Comparison of ENCODE assay signal across 8 cellular contexts in genomic region chr18:50009772-50010171, GRCh38.
A peak's percentile ranks its signal among the peaks of the same experiment; 100 is the strongest.
DNase-seq lines count a peak whose midpoint lies in the region; ATAC-seq lines count a peak whose summit lies in the region.

No MANE protein-coding gene starts in this region.

- no peak overlapping the region for H3K27ac ChIP-seq in CD4-positive, alpha-beta memory T cell (ENCODE audit: low read depth, low read length)

- POLR2A ChIA-PET in CD4-positive, alpha-beta memory T cell (lab: Charles Lee; ENCODE audit: partially characterized antibody) = no interaction called here

- H3K36me3 Mint-ChIP-seq in CD4-positive, alpha-beta memory T cell = no peaks in the 10 kb centered on the region
- H3K36me3 Mint-ChIP-seq in activated T-cell treated with anti-CD3 and anti-CD28 coated beads, Interleukin-2, amount 50 U/mL, for 72 hours (ENCODE audit: insufficient read depth in 2 of 2) = no peaks in the 10 kb centered on the region

- H3K27me3 Mint-ChIP-seq in CD4-positive, alpha-beta memory T cell = no peaks in the 10 kb centered on the region
- H3K27me3 Mint-ChIP-seq in activated T-cell treated with anti-CD3 and anti-CD28 coated beads, Interleukin-2, amount 50 U/mL, for 72 hours (ENCODE audit: low read depth) = peaks cover 10% of the 10 kb centered on the region

- no peaks in the 10 kb centered on the region for H3K4me1 Mint-ChIP-seq in CD4-positive, alpha-beta memory T cell
- H3K4me1 Mint-ChIP-seq in activated T-cell treated with anti-CD3 and anti-CD28 coated beads, Interleukin-2, amount 50 U/mL, for 72 hours (ENCODE audit: low read depth) = no peaks in the 10 kb centered on the region

- H3K9me3 Mint-ChIP-seq in CD4-positive, alpha-beta memory T cell = no peaks in the 10 kb centered on the region
- H3K9me3 Mint-ChIP-seq in activated T-cell treated with anti-CD3 and anti-CD28 coated beads, Interleukin-2, amount 50 U/mL, for 72 hours = no peaks in the 10 kb centered on the region

- no peaks in the 10 kb centered on the region for H3K27me3 ChIP-seq in CD4-positive, alpha-beta memory T cell (ENCODE audit: insufficient read depth, low read length)

- H3K36me3 ChIP-seq in CD4-positive, alpha-beta memory T cell (ENCODE audit: insufficient read depth, low read length) = no peaks in the 10 kb centered on the region

- H3K9me3 ChIP-seq in CD4-positive, alpha-beta memory T cell (ENCODE audit: control insufficient read depth in 1 of 2, low read length in 2 of 2) = no peaks in the 10 kb centered on the region

- H3K4me1 ChIP-seq in CD4-positive, alpha-beta memory T cell (ENCODE audit: insufficient read depth, low read length) = no peaks in the 10 kb centered on the region

- CTCF ChIA-PET in CD4-positive, alpha-beta memory T cell (lab: Charles Lee; ENCODE audit: partially characterized antibody) = interaction anchor here (1.5 kb wide), 1 partner anchor 348 kb away, joined by 13 read pairs; no protein-coding TSS in a partner anchor

- no peak overlapping the region for H3K27ac Mint-ChIP-seq in CD4-positive, alpha-beta memory T cell
- H3K27ac Mint-ChIP-seq in activated T-cell treated with anti-CD3 and anti-CD28 coated beads, Interleukin-2, amount 50 U/mL, for 72 hours = no peak overlapping the region

- ATAC-seq in GM19438 (IDR thresholded peaks at IDR 0.05; ENCODE audit: low read depth, unreplicated experiment) (peak; percentile 66), GM21360 (IDR thresholded peaks at IDR 0.05; ENCODE audit: unreplicated experiment) (no peak)
- peak; percentile 86 to 87 for ATAC-seq in activated T-cell treated with anti-CD3 and anti-CD28 coated beads, Interleukin-2, amount 50 U/mL, for 72 hours (replicated peaks in 1 of 2)

- no peak overlapping the region for H3K4me3 Mint-ChIP-seq in CD4-positive, alpha-beta memory T cell
- no peak overlapping the region for H3K4me3 Mint-ChIP-seq in activated T-cell treated with anti-CD3 and anti-CD28 coated beads, Interleukin-2, amount 50 U/mL, for 72 hours

- no peak overlapping the region for H3K4me3 ChIP-seq in CD4-positive, alpha-beta memory T cell (ENCODE audit: low read length in 2 of 2)

- DNase-seq in CD4-positive, alpha-beta memory T cell = peak in 4 of 5 donors; percentile 20 to 38 (median 32)
- DNase-seq in HT-29 (ENCODE audit: low spot score) (peak; percentile 64), NOMO-1 treated with dmso at 0.1 percent for 144 hours (lab: John Stamatoyannopoulos, UW; ENCODE audit: unreplicated experiment) (peak; percentile 21), glomerular visceral epithelial cell (ENCODE audit: extremely low spot score) (peak; percentile 41), putamen (ENCODE audit: low spot score) (peak; percentile 2)
- peak; percentile 38 to 45 for DNase-seq in activated T-cell treated with anti-CD3 and anti-CD28 coated beads, Interleukin-2, amount 50 U/mL, for 72 hours

- intact Hi-C loops in CD4-positive, alpha-beta memory T cell (cut with micrococcal nuclease) = no loop called here

Comparison
In these comparisons a context has a peak if more than half of its experiments do, and no peak if none do; other contexts are left out.
1. DNase-seq: peak in every context shown above with its lines; median percentile 64 in HT-29; 42 in activated T-cell treated with anti-CD3 and anti-CD28 coated beads, Interleukin-2, amount 50 U/mL, for 72 hours; 41 in glomerular visceral epithelial cell; 32 in CD4-positive, alpha-beta memory T cell; 21 in NOMO-1 treated with dmso at 0.1 percent for 144 hours; 2 in putamen.